ENCODE assay signal across 36 cellular contexts in the genomic region with DNA sequence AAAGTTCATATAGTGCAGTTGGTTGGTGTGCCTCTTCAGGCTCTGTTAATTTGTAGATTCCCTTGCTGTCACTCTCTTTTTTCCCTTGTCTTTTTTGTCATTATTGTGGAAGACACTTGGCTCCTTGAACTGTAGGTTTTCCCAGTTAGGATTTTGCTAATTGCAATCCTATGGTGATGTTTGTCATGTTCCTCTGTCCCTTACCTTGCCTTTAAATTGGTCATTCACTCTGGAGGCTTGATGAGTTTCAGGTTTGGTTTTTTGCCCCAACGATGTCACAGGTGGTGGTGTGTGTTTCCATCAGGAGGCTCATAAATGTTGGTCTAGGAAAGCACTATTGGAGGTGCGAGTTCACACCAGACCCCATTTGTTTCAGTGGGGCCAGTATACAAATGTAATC.
"Had no signal": no experiment of that assay in that cellular context is flagged by ENCODE, and none has a peak within 500 bp of the region (broad histone marks: within the 10 kb centered on the region; RNA-seq: fewer than 3 reads in every experiment).

No MANE protein-coding gene starts in this region.

- DNase-seq: Karpas-422, Kasumi-1, MG63, MM.1S, MV-4-11, NCI-H1048, NCI-H1092, NCI-H1092 treated with DMSO at 0.1 percent for 48 hours, NCI-H1105, NCI-H1105 treated with DMSO at 0.1 percent for 48 hours, NCI-H1417, NCI-H1417 treated with DMSO at 0.1 percent for 48 hours, NCI-H1436, NCI-H1436 treated with DMSO at 0.1 percent for 48 hours, NCI-H146, NCI-H1694, NCI-H1694 treated with DMSO at 0.1 percent for 48 hours, NCI-H187, NCI-H187 treated with DMSO at 0.1 percent for 48 hours, NCI-H1930, NCI-H2029, NCI-H2029 treated with DMSO at 0.1 percent for 48 hours, NCI-H2081, NCI-H2081 treated with DMSO at 0.1 percent for 48 hours, NCI-H2107, NCI-H2171, NCI-H2171 treated with DMSO at 0.1 percent for 48 hours, NCI-H2227 treated with DMSO at 0.1 percent for 48 hours, NCI-H226, NCI-H345, NCI-H446, NCI-H446 treated with DMSO at 0.1 percent for 48 hours, NCI-H510A, NCI-H510A treated with DMSO at 0.1 percent for 48 hours, NCI-H524, NCI-H524 treated with DMSO at 0.1 percent for 48 hours had no signal

- H3K27me3 ChIP-seq: MG63 had no signal

- H3K9me3 ChIP-seq: MG63 had no signal

- H3K36me3 ChIP-seq: MG63 had no signal

- H3K4me3 ChIP-seq: MG63 had no signal
